Comparison of ENCODE assay signal across 22 cellular contexts in genomic region chr15:39499151-39499550, GRCh38.
"Had no signal": no experiment of that assay in that cellular context is flagged by ENCODE, and none has a peak within 500 bp of the region (broad histone marks: within the 10 kb centered on the region; RNA-seq: fewer than 3 reads in every experiment).

No MANE protein-coding gene starts in this region.

- H3K9me3 ChIP-seq: ascending aorta, mucosa of descending colon, neutrophil, upper lobe of left lung had no signal

- H3K36me3 ChIP-seq: ascending aorta, neutrophil, upper lobe of left lung had no signal

- H3K4me3 ChIP-seq: ascending aorta, mucosa of descending colon, skin epidermis, upper lobe of left lung had no signal

- H3K27me3 ChIP-seq: ascending aorta, upper lobe of left lung had no signal

- DNase-seq: activated CD4-positive, alpha-beta T cell treated with anti-CD3 and anti-CD28 coated beads, Interleukin-2, amount 50 U/mL, for 1 hour; activated CD4-positive, CD25-positive, alpha-beta regulatory T cell treated with anti-CD3 and anti-CD28 coated beads, Interleukin-2, amount 50 U/mL, for 72 hours; activated CD8-positive, alpha-beta memory T cell treated with anti-CD3 and anti-CD28 coated beads, Interleukin-2, amount 50 U/mL, for 4 hours; activated effector memory CD4-positive, alpha-beta T cell treated with Interleukin-2 at 50 U/mL for 16 hours; activated naive CD4-positive, alpha-beta T cell treated with anti-CD3 and anti-CD28 coated beads, Interleukin-2, amount 10 ng/mL, durations not matched to agents 7 days and 5 days; activated naive CD8-positive, alpha-beta T cell treated with anti-CD3 and anti-CD28 coated beads, Interleukin-2, amount 50 U/mL, for 24 hours; activated T-cell treated with anti-CD3 and anti-CD28 coated beads, Interleukin-2, amount 50 U/mL, for 48 hours; cerebellar nuclear complex; effector CD4-positive, alpha-beta T cell; foreskin melanocyte; head of caudate nucleus; mesenchymal stem cell; mucosa of descending colon; natural killer cell; posterior cingulate gyrus; retina; stimulated activated naive CD8-positive, alpha-beta T cell treated with anti-CD3 and anti-CD28 coated beads, Interleukin-15, Interleukin-2, amounts not matched to agents 100 U/mL and 50 U/mL, for 24 hours; upper lobe of left lung had no signal

- H3K27ac ChIP-seq: ascending aorta, neutrophil, upper lobe of left lung had no signal

- ATAC-seq: activated naive CD8-positive, alpha-beta T cell treated with anti-CD3 and anti-CD28 coated beads, Interleukin-2, amount 50 U/mL, for 24 hours; esophagus mucosa; mucosa of descending colon; natural killer cell; stimulated activated naive CD8-positive, alpha-beta T cell treated with anti-CD3 and anti-CD28 coated beads, Interleukin-15, Interleukin-2, amounts not matched to agents 100 U/mL and 50 U/mL, for 24 hours had no signal

- H3K4me1 ChIP-seq: ascending aorta, upper lobe of left lung had no signal
